8 cellular contexts compared by ENCODE assay signal in genomic region chr13:91398413-91399188, GRCh38. TPM values are rescaled to one million over a fixed set of nuclear protein-coding genes. Genes with fewer than 3 reads are reported as not detected.
DNase-seq lines count a peak whose midpoint lies in the region; ATAC-seq and TF ChIP-seq lines count a peak whose summit lies in the region.

Gene GPC5, plus strand, starts transcription at chr13:91398621.

- H3K4me3 ChIP-seq in heart left ventricle (peak within 1 kb of the TSS; percentile 30 to 64 (median 51)), upper lobe of right lung (peak within 1 kb of the TSS; percentile 54)

- H3K9me3 ChIP-seq in heart left ventricle (no peaks in the 10 kb centered on the region), upper lobe of right lung (no peaks in the 10 kb centered on the region)

- H3K36me3 ChIP-seq in heart left ventricle (no peaks in the 10 kb centered on the region), upper lobe of right lung (no peaks in the 10 kb centered on the region)

- no peak for TF ChIP-seq CTCF in heart left ventricle (IDR thresholded peaks at IDR 0.05)
- TF ChIP-seq CTCF in progenitor cell of endocrine pancreas (IDR thresholded peaks at IDR 0.05; ENCODE audit: unreplicated experiment): no peak
- no peak for TF ChIP-seq CTCF in upper lobe of right lung (IDR thresholded peaks at IDR 0.05)

- peak within 1 kb of the TSS; percentile 79 to 93 (median 85) for H3K4me3 Mint-ChIP-seq in IgD-negative memory B cell
- H3K4me3 Mint-ChIP-seq in activated naive CD4-positive, alpha-beta T cell treated with anti-CD3 and anti-CD28 coated beads, Interleukin-2, amount 50 U/mL, for 24 hours: peak within 1 kb of the TSS; percentile 81
- peak within 1 kb of the TSS; percentile 71 for H3K4me3 Mint-ChIP-seq in progenitor cell of endocrine pancreas (ENCODE audit: low read depth)

- H3K9me3 Mint-ChIP-seq in IgD-negative memory B cell: no peaks in the 10 kb centered on the region
- H3K9me3 Mint-ChIP-seq in activated naive CD4-positive, alpha-beta T cell treated with anti-CD3 and anti-CD28 coated beads, Interleukin-2, amount 50 U/mL, for 24 hours: no peaks in the 10 kb centered on the region
- H3K9me3 Mint-ChIP-seq in progenitor cell of endocrine pancreas (ENCODE audit: low read depth): no peaks in the 10 kb centered on the region

- H3K27ac Mint-ChIP-seq in IgD-negative memory B cell (peak within 1 kb of the TSS in 2 of 3 donors; percentile 1 to 40), progenitor cell of endocrine pancreas (no peak within 1 kb of the TSS)
- no peak within 1 kb of the TSS for H3K27ac Mint-ChIP-seq in activated naive CD4-positive, alpha-beta T cell treated with anti-CD3 and anti-CD28 coated beads, Interleukin-2, amount 50 U/mL, for 24 hours

- peak; percentile 82 for DNase-seq in ELF-1 (ENCODE audit: low read depth, low spot score)
- peak; percentile 59 to 88 (median 72) for DNase-seq in heart left ventricle
- peak; percentile 67 for DNase-seq in progenitor cell of endocrine pancreas (ENCODE audit: low spot score, unreplicated experiment)
- peak; percentile 91 for DNase-seq in upper lobe of right lung

- peaks cover 10 to 21% (median 14%) of the 10 kb centered on the region in 3 donors for H3K4me1 Mint-ChIP-seq in IgD-negative memory B cell
- peaks cover 12% of the 10 kb centered on the region for H3K4me1 Mint-ChIP-seq in activated naive CD4-positive, alpha-beta T cell treated with anti-CD3 and anti-CD28 coated beads, Interleukin-2, amount 50 U/mL, for 24 hours
- H3K4me1 Mint-ChIP-seq in progenitor cell of endocrine pancreas (ENCODE audit: low read depth): no peaks in the 10 kb centered on the region

- peaks cover 11% of the 10 kb centered on the region for H3K27me3 Mint-ChIP-seq in IgD-negative memory B cell
- H3K27me3 Mint-ChIP-seq in activated naive CD4-positive, alpha-beta T cell treated with anti-CD3 and anti-CD28 coated beads, Interleukin-2, amount 50 U/mL, for 24 hours: peaks cover 52% of the 10 kb centered on the region
- H3K27me3 Mint-ChIP-seq in progenitor cell of endocrine pancreas: peaks cover 89% of the 10 kb centered on the region

- WGBS in heart left ventricle, 4 donors: 1 to 2% (median 1%) methylated on average over 20 to 76 of the region's 76 CpGs

- H3K36me3 Mint-ChIP-seq in IgD-negative memory B cell (no peaks in the 10 kb centered on the region), progenitor cell of endocrine pancreas (ENCODE audit: insufficient read depth) (no peaks in the 10 kb centered on the region)
- no peaks in the 10 kb centered on the region for H3K36me3 Mint-ChIP-seq in activated naive CD4-positive, alpha-beta T cell treated with anti-CD3 and anti-CD28 coated beads, Interleukin-2, amount 50 U/mL, for 24 hours

- peak; percentile 93 for ATAC-seq in GM21723 (IDR thresholded peaks at IDR 0.05; ENCODE audit: unreplicated experiment)
- ATAC-seq in SK-N-SH treated with all-trans-retinoic acid at 6 μM for 48 hours: peak; percentile 99
- ATAC-seq in heart left ventricle: peak; percentile 75 to 100 (median 98)
- peak; percentile 99 for ATAC-seq in upper lobe of right lung

- H3K4me1 ChIP-seq in heart left ventricle: peaks cover 0 to 20% (median 12%) of the 10 kb centered on the region in 12 donors
- peaks cover 11% of the 10 kb centered on the region for H3K4me1 ChIP-seq in upper lobe of right lung

- H3K27me3 ChIP-seq in heart left ventricle: peaks cover 5 to 76% (median 18%) of the 10 kb centered on the region in 9 donors
- peaks cover 44% of the 10 kb centered on the region for H3K27me3 ChIP-seq in upper lobe of right lung

- peak in 1 of 2 donors; percentile 25 for TF ChIP-seq POLR2A in heart left ventricle (IDR thresholded peaks at IDR 0.05)

- H3K27ac ChIP-seq in heart left ventricle: no peak within 1 kb of the TSS
- H3K27ac ChIP-seq in upper lobe of right lung: no peak within 1 kb of the TSS

- intact Hi-C loops in heart left ventricle (cut with DNase I) (loop anchor here in 1 of 10 donors (5.0 kb wide), 1 partner anchor 324 kb away; no protein-coding TSS in a partner anchor), upper lobe of right lung (cut with DNase I) (no loop called here)

TF ChIP-seq in SK-N-SH treated with all-trans-retinoic acid at 6 μM for 48 hours, 23 proteins besides CTCF, POLR2A, EP300 and RAD21 (continues in another document):
- TF ChIP-seq, protein P1, sequence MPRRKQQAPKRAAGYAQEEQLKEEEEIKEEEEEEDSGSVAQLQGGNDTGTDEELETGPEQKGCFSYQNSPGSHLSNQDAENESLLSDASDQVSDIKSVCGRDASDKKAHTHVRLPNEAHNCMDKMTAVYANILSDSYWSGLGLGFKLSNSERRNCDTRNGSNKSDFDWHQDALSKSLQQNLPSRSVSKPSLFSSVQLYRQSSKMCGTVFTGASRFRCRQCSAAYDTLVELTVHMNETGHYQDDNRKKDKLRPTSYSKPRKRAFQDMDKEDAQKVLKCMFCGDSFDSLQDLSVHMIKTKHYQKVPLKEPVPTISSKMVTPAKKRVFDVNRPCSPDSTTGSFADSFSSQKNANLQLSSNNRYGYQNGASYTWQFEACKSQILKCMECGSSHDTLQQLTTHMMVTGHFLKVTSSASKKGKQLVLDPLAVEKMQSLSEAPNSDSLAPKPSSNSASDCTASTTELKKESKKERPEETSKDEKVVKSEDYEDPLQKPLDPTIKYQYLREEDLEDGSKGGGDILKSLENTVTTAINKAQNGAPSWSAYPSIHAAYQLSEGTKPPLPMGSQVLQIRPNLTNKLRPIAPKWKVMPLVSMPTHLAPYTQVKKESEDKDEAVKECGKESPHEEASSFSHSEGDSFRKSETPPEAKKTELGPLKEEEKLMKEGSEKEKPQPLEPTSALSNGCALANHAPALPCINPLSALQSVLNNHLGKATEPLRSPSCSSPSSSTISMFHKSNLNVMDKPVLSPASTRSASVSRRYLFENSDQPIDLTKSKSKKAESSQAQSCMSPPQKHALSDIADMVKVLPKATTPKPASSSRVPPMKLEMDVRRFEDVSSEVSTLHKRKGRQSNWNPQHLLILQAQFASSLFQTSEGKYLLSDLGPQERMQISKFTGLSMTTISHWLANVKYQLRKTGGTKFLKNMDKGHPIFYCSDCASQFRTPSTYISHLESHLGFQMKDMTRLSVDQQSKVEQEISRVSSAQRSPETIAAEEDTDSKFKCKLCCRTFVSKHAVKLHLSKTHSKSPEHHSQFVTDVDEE (CRISPR knock-in tag; IDR thresholded peaks at IDR 0.05): no peak
- TF ChIP-seq, protein P2, sequence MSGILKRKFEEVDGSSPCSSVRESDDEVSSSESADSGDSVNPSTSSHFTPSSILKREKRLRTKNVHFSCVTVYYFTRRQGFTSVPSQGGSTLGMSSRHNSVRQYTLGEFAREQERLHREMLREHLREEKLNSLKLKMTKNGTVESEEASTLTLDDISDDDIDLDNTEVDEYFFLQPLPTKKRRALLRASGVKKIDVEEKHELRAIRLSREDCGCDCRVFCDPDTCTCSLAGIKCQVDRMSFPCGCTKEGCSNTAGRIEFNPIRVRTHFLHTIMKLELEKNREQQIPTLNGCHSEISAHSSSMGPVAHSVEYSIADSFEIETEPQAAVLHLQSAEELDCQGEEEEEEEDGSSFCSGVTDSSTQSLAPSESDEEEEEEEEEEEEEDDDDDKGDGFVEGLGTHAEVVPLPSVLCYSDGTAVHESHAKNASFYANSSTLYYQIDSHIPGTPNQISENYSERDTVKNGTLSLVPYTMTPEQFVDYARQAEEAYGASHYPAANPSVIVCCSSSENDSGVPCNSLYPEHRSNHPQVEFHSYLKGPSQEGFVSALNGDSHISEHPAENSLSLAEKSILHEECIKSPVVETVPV (CRISPR knock-in tag; IDR thresholded peaks at IDR 0.05): no peak
- TF ChIP-seq ARNTL (CRISPR knock-in tag; IDR thresholded peaks at IDR 0.05; ENCODE audit: borderline replicate concordance, low read depth) (no peak), ESRRG (CRISPR knock-in tag; IDR thresholded peaks at IDR 0.05) (no peak), ZFP30 (CRISPR knock-in tag; IDR thresholded peaks at IDR 0.05) (no peak), CREB5 (CRISPR knock-in tag; IDR thresholded peaks at IDR 0.05; ENCODE audit: low read depth) (no peak), CSDC2 (CRISPR knock-in tag; IDR thresholded peaks at IDR 0.05) (no peak), BACH2 (CRISPR knock-in tag; IDR thresholded peaks at IDR 0.05; ENCODE audit: borderline replicate concordance) (no peak), ZC3H10 (CRISPR knock-in tag; IDR thresholded peaks at IDR 0.05) (no peak), RARB (CRISPR knock-in tag; IDR thresholded peaks at IDR 0.05) (no peak), ISL1 (CRISPR knock-in tag; IDR thresholded peaks at IDR 0.05) (no peak), ZNF70 (CRISPR knock-in tag; IDR thresholded peaks at IDR 0.05) (no peak), ZNF8 (CRISPR knock-in tag; IDR thresholded peaks at IDR 0.05) (no peak), ZFP3 (CRISPR knock-in tag; IDR thresholded peaks at IDR 0.05) (no peak)
- TF ChIP-seq, protein P3, sequence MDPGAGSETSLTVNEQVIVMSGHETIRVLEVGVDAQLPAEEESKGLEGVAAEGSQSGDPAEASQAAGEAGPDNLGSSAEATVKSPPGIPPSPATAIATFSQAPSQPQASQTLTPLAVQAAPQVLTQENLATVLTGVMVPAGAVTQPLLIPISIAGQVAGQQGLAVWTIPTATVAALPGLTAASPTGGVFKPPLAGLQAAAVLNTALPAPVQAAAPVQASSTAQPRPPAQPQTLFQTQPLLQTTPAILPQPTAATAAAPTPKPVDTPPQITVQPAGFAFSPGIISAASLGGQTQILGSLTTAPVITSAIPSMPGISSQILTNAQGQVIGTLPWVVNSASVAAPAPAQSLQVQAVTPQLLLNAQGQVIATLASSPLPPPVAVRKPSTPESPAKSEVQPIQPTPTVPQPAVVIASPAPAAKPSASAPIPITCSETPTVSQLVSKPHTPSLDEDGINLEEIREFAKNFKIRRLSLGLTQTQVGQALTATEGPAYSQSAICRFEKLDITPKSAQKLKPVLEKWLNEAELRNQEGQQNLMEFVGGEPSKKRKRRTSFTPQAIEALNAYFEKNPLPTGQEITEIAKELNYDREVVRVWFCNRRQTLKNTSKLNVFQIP (CRISPR knock-in tag; IDR thresholded peaks at IDR 0.05; ENCODE audit: borderline replicate concordance, low read depth): no peak

RNA-seq across cellular contexts. Expression of gene GPC5, which starts in this region (rescaled TPM):
- 0.24 TPM for polyA plus RNA-seq in IgD-negative memory B cell
- total RNA-seq in heart left ventricle: 1 to 10 TPM in 3 of 9 donors, under 1 TPM in 6; 0.14 to 2.9 (median 0.91) TPM
- under 1 TPM in 1 of 2 donors, not detected in 1; 0.34 TPM for polyA plus RNA-seq in heart left ventricle
- 0.16 and 0.57 TPM in 2 replicates for total RNA-seq in progenitor cell of endocrine pancreas
- 8.1 TPM for total RNA-seq in upper lobe of right lung

Comparison
In these comparisons a context has a peak if more than half of its experiments do, and no peak if none do; other contexts are left out.
1. Peak in DNase-seq in progenitor cell of endocrine pancreas; RNA of the gene not detected or under 1 TPM.
2. H3K27ac Mint-ChIP-seq: peak in IgD-negative memory B cell (2 of 3); none in activated naive CD4-positive, alpha-beta T cell treated with anti-CD3 and anti-CD28 coated beads, Interleukin-2, amount 50 U/mL, for 24 hours (single experiment) and progenitor cell of endocrine pancreas (single experiment).
3. Peak in every context shown above with its lines, with median percentiles within 50 percentile points of each other: DNase-seq, ATAC-seq and H3K4me3 Mint-ChIP-seq.